4 cellular contexts compared by ENCODE assay signal in genomic region chr2:69419111-69419510, GRCh38. TPM values are rescaled to one million over a fixed set of nuclear protein-coding genes. Genes with fewer than 3 reads are reported as not detected.
DNase-seq lines count a peak whose midpoint lies in the region; ATAC-seq, FAIRE-seq and TF ChIP-seq lines count a peak whose summit lies in the region.
"Not testable (repeated sequence)": the region's sequence is repeated elsewhere in the genome, so short reads cannot be mapped to it uniquely, and the experiment has no call there.

No MANE protein-coding gene starts in this region.

- WGBS in K562 (ENCODE audit: insufficient coverage, low coverage, missing lambda C conversion rate) = 90% methylated on average over 6 of the region's 7 CpGs
- WGBS in esophagus muscularis mucosa = 98% methylated on average over 7 of the region's 7 CpGs

- not testable (repeated sequence) for H3K27me3 Mint-ChIP-seq in activated CD8-positive, alpha-beta T cell treated with anti-CD3 and anti-CD28 coated beads, Interleukin-2, amount 10 ng/mL, durations not matched to agents 7 days and 5 days (ENCODE audit: low read depth)

- not testable (repeated sequence) for TF ChIP-seq CTCF in HEK293 (tag by site-specific recombination; IDR thresholded peaks at IDR 0.05); K562 (IDR thresholded peaks at IDR 0.05 in 2 of 3, conservative IDR thresholded peaks at IDR 0.05 in 1 of 3; ENCODE audit: insufficient read depth in 2 of 3, low read depth in 1 of 3, low read length in 3 of 3); esophagus muscularis mucosa (IDR thresholded peaks at IDR 0.05)

- not testable (repeated sequence) for H3K27me3 ChIP-seq in K562 (ENCODE audit: control insufficient read depth in 2 of 2, insufficient read depth in 2 of 2, low read length in 2 of 2); esophagus muscularis mucosa

- H3K79me2 ChIP-seq in K562 (ENCODE audit: control insufficient read depth, insufficient read depth, low read length) = not testable (repeated sequence)

- DNase-seq in activated CD8-positive, alpha-beta T cell treated with anti-CD3 and anti-CD28 coated beads, Interleukin-2, amount 10 ng/mL, durations not matched to agents 7 days and 5 days = peak; percentile 3
- DNase-seq in K562 (ENCODE audit: extremely low read depth in 1 of 4, low spot score in 3 of 4) = not testable (repeated sequence)
- peak; percentile 21 for DNase-seq in esophagus muscularis mucosa (ENCODE audit: extremely low spot score)

- H3K9ac ChIP-seq in K562 (ENCODE audit: insufficient read depth in 1 of 2, low read depth in 2 of 2, low read length in 2 of 2) = not testable (repeated sequence)

- TF ChIP-seq POLR2A in K562 (conservative IDR thresholded peaks at IDR 0.05); esophagus muscularis mucosa (IDR thresholded peaks at IDR 0.05; ENCODE audit: low read depth): not testable (repeated sequence)

- not testable (repeated sequence) for H3K4me3 Mint-ChIP-seq in activated CD8-positive, alpha-beta T cell treated with anti-CD3 and anti-CD28 coated beads, Interleukin-2, amount 10 ng/mL, durations not matched to agents 7 days and 5 days

- in situ Hi-C loops in K562 (cut with MboI) = not testable (repeated sequence)

- not testable (repeated sequence) for H4K20me1 ChIP-seq in K562 (replicated peaks; ENCODE audit: control insufficient read depth, insufficient read depth, low read length)

- peaks cover 25% of the 10 kb centered on the region for H3K36me3 Mint-ChIP-seq in activated CD8-positive, alpha-beta T cell treated with anti-CD3 and anti-CD28 coated beads, Interleukin-2, amount 10 ng/mL, durations not matched to agents 7 days and 5 days (ENCODE audit: low read depth)

- not testable (repeated sequence) for H3K9me1 ChIP-seq in K562 (ENCODE audit: control insufficient read depth, insufficient read depth, low read length)

- not testable (repeated sequence) for H3K4me1 Mint-ChIP-seq in activated CD8-positive, alpha-beta T cell treated with anti-CD3 and anti-CD28 coated beads, Interleukin-2, amount 10 ng/mL, durations not matched to agents 7 days and 5 days (ENCODE audit: low read depth)

- H3K9me3 ChIP-seq in HEK293 (ENCODE audit: control insufficient read depth, insufficient read depth, low read depth, low read length); K562 (replicated peaks; ENCODE audit: control insufficient read depth, insufficient read depth, low read depth, low read length); esophagus muscularis mucosa: not testable (repeated sequence)

- not testable (repeated sequence) for H3K4me1 ChIP-seq in HEK293 (ENCODE audit: control insufficient read depth, insufficient read depth, low read length); K562 (replicated peaks in 1 of 2; ENCODE audit: control insufficient read depth in 2 of 2, insufficient read depth in 2 of 2, low read length in 2 of 2); esophagus muscularis mucosa

- CTCF ChIA-PET in HEK293 (lab: Yijun Ruan, JAX) = interaction anchor here (0.7 kb wide), 1 partner anchor 1087 kb away, joined by 3 read pairs; no protein-coding TSS in a partner anchor
- CTCF ChIA-PET in activated CD8-positive, alpha-beta T cell treated with anti-CD3 and anti-CD28 coated beads, Interleukin-2, amount 10 ng/mL, durations not matched to agents 7 days and 5 days (lab: Charles Lee); K562 (lab: Yijun Ruan, JAX; ENCODE audit: low intra/inter-chr PET ratio): not testable (repeated sequence)

- POLR2A ChIA-PET in HEK293 (lab: Yijun Ruan, JAX); activated CD8-positive, alpha-beta T cell treated with anti-CD3 and anti-CD28 coated beads, Interleukin-2, amount 10 ng/mL, durations not matched to agents 7 days and 5 days (lab: Charles Lee); K562 (lab: Yijun Ruan, JAX): not testable (repeated sequence)

- TF ChIP-seq RAD21 in K562 (CRISPR knock-in tag; conservative IDR thresholded peaks at IDR 0.05 in 1 of 2, IDR thresholded peaks at IDR 0.05 in 1 of 2) = not testable (repeated sequence)

- H3K27ac ChIP-seq in HEK293 (ENCODE audit: extremely low read depth, low read depth, low read length); K562 (ENCODE audit: extremely low read depth, low read depth, low read length); esophagus muscularis mucosa (replicated peaks in 1 of 4): not testable (repeated sequence)

- ATAC-seq in activated CD8-positive, alpha-beta T cell treated with anti-CD3 and anti-CD28 coated beads, Interleukin-2, amount 10 ng/mL, durations not matched to agents 7 days and 5 days; K562: not testable (repeated sequence)

- intact Hi-C loops in K562 (cut with micrococcal nuclease); esophagus muscularis mucosa (cut with DNase I): not testable (repeated sequence)

- FAIRE-seq in K562 (lab: Jason Lieb, UNC) = not testable (repeated sequence)

- peaks cover 52 to 60% of the 10 kb centered on the region in 2 experiments for H3K36me3 ChIP-seq in HEK293 (ENCODE audit: control insufficient read depth in 2 of 2, insufficient read depth in 1 of 2, low read length in 2 of 2)
- H3K36me3 ChIP-seq in K562 (ENCODE audit: control insufficient read depth, insufficient read depth, low read length) = peaks cover 29% of the 10 kb centered on the region; the same call in 2 of the 3 replicates
- peaks cover 41 to 82% (median 60%) of the 10 kb centered on the region in 4 donors for H3K36me3 ChIP-seq in esophagus muscularis mucosa

- H2AFZ ChIP-seq in K562 (ENCODE audit: low read depth, low read length) = not testable (repeated sequence)

- H3K27ac Mint-ChIP-seq in activated CD8-positive, alpha-beta T cell treated with anti-CD3 and anti-CD28 coated beads, Interleukin-2, amount 10 ng/mL, durations not matched to agents 7 days and 5 days = not testable (repeated sequence)

- not testable (repeated sequence) for BruUV-seq in K562 (replicated peaks; lab: Mats Ljungman, UMichigan)

- H3K4me2 ChIP-seq in K562 (ENCODE audit: insufficient read depth, low read length) = not testable (repeated sequence)

- H3K9me3 Mint-ChIP-seq in activated CD8-positive, alpha-beta T cell treated with anti-CD3 and anti-CD28 coated beads, Interleukin-2, amount 10 ng/mL, durations not matched to agents 7 days and 5 days (ENCODE audit: insufficient read depth) = not testable (repeated sequence)

- not testable (repeated sequence) for H3K4me3 ChIP-seq in HEK293 (ENCODE audit: low read depth, low read length); K562; esophagus muscularis mucosa

- not testable (repeated sequence) for TF ChIP-seq EP300 in K562 (IDR thresholded peaks at IDR 0.05; ENCODE audit: low read length); esophagus muscularis mucosa (IDR thresholded peaks at IDR 0.05)

RNA-seq across cellular contexts. Expression of gene NFU1, which starts 18.1 kb away (rescaled TPM):
- 10 to 100 TPM; 27.8 to 30.4 TPM for total RNA-seq in activated CD8-positive, alpha-beta T cell treated with anti-CD3 and anti-CD28 coated beads, Interleukin-2, amount 10 ng/mL, durations not matched to agents 7 days and 5 days
- 4.6 and 7.7 TPM in 2 replicates for total RNA-seq in K562 (2011; cell fraction: chromatin; rRNA removed; ENCODE audit: low replicate concordance)
- total RNA-seq in K562 (2011; cell fraction: nucleolus; rRNA removed) = 3.4 and 4.5 TPM in 2 replicates
- total RNA-seq in K562 (2011; cell fraction: nucleoplasm; rRNA removed) = 6.7 and 8.2 TPM in 2 replicates
- total RNA-seq in K562 (2014; rRNA removed) (31.8 and 47.0 TPM in 2 replicates), K562 (2014; rRNA removed; fragmentation: Illumina TruSeq; extraction: Trizol) (54.7 and 62.0 TPM in 2 replicates), K562 (2015; rRNA removed; fragmentation: Illumina TruSeq; extraction: Trizol) (52.7 and 53.7 TPM in 2 replicates), K562 (2021) (41.2 and 46.1 TPM in 2 replicates), esophagus muscularis mucosa (10 to 100 TPM; 45.4 to 74.8 (median 48.8) TPM)
- polyA plus RNA-seq in K562 (2011; rRNA removed) (24.8 and 60.3 TPM in 2 replicates), K562 (2014; fragmentation: Illumina TruSeq; extraction: Trizol) (32.5 and 33.3 TPM in 2 replicates), K562 (2014; fragmentation: Nextera tagmentation; extraction: Ambion mirVana) (10 to 100 TPM; 33.9 to 59.4 TPM), K562 (2014; rRNA removed) (60.4 and 61.8 TPM in 2 replicates)
- polyA plus RNA-seq in K562 (2011; cell fraction: cytosol; rRNA removed) = 14.8 and 21.4 TPM in 2 replicates
- polyA plus RNA-seq in K562 (2011; cell fraction: nucleus; rRNA removed) = 7.1 and 8.8 TPM in 2 replicates
- 55.7 and 58.1 TPM in 2 replicates for polyA plus RNA-seq in K562 (2012)
- 22.7 and 35.6 TPM in 2 replicates for polyA minus RNA-seq in K562 (2011; rRNA and poly(A)+ RNA removed)
- 5.7 and 10.4 TPM in 2 replicates for polyA minus RNA-seq in K562 (2011; cell fraction: cytosol; rRNA and poly(A)+ RNA removed)
- polyA minus RNA-seq in K562 (2011; cell fraction: nucleus; rRNA and poly(A)+ RNA removed) = 3.4 and 4.4 TPM in 2 replicates

RNA-seq across cellular contexts. Expression of gene GFPT1, which starts 32.1 kb away (rescaled TPM):
- total RNA-seq in activated CD8-positive, alpha-beta T cell treated with anti-CD3 and anti-CD28 coated beads, Interleukin-2, amount 10 ng/mL, durations not matched to agents 7 days and 5 days = 10 to 100 TPM; 23.5 to 26.1 TPM
- total RNA-seq in K562 (2011; cell fraction: chromatin; rRNA removed; ENCODE audit: low replicate concordance) = 15.3 and 44.2 TPM in 2 replicates
- total RNA-seq in K562 (2011; cell fraction: nucleolus; rRNA removed) = 13.7 and 17.2 TPM in 2 replicates
- total RNA-seq in K562 (2011; cell fraction: nucleoplasm; rRNA removed) = 22.6 and 36.8 TPM in 2 replicates
- total RNA-seq in K562 (2014; rRNA removed) (13.1 and 15.7 TPM in 2 replicates), K562 (2014; rRNA removed; fragmentation: Illumina TruSeq; extraction: Trizol) (26.0 and 29.3 TPM in 2 replicates), K562 (2015; rRNA removed; fragmentation: Illumina TruSeq; extraction: Trizol) (14.5 and 15.9 TPM in 2 replicates), K562 (2021) (38.3 and 39.2 TPM in 2 replicates), esophagus muscularis mucosa (10 to 100 TPM; 17.4 to 25.3 (median 23.2) TPM)
- polyA plus RNA-seq in K562 (2011; rRNA removed) (13.0 and 18.6 TPM in 2 replicates), K562 (2014; fragmentation: Illumina TruSeq; extraction: Trizol) (19.0 and 19.7 TPM in 2 replicates), K562 (2014; fragmentation: Nextera tagmentation; extraction: Ambion mirVana) (1 to 10 TPM; 6.6 to 8.6 TPM), K562 (2014; rRNA removed) (11.2 and 11.9 TPM in 2 replicates)
- polyA plus RNA-seq in K562 (2011; cell fraction: cytosol; rRNA removed) = 4.1 and 9.6 TPM in 2 replicates
- polyA plus RNA-seq in K562 (2011; cell fraction: nucleus; rRNA removed) = 5.4 and 6.7 TPM in 2 replicates
- polyA plus RNA-seq in K562 (2012) = 14.2 and 40.6 TPM in 2 replicates
- polyA minus RNA-seq in K562 (2011; rRNA and poly(A)+ RNA removed) = 39.6 and 40.2 TPM in 2 replicates
- polyA minus RNA-seq in K562 (2011; cell fraction: cytosol; rRNA and poly(A)+ RNA removed) = 20.3 and 32.8 TPM in 2 replicates
- polyA minus RNA-seq in K562 (2011; cell fraction: nucleus; rRNA and poly(A)+ RNA removed) = 8.5 and 9.8 TPM in 2 replicates
